In genomic region chr3:113226491-113226890, GRCh38 we compare ENCODE assay signal across 17 cellular contexts. TPM values are rescaled to one million over a fixed set of nuclear protein-coding genes. Genes with fewer than 3 reads are reported as not detected.
A peak's percentile ranks its signal among the peaks of the same experiment; 100 is the strongest.
DNase-seq lines count a peak whose midpoint lies in the region; ATAC-seq and TF ChIP-seq lines count a peak whose summit lies in the region.
"Had no signal": no experiment of that assay in that cellular context is flagged by ENCODE, and none has a peak within 500 bp of the region (broad histone marks: within the 10 kb centered on the region; RNA-seq: fewer than 3 reads in every experiment).

No MANE protein-coding gene starts in this region.

- ATAC-seq in HG03095 (IDR thresholded peaks at IDR 0.05; ENCODE audit: unreplicated experiment) = no peak
- no peak for ATAC-seq in omental fat pad (ENCODE audit: low FRiP score)
- ATAC-seq: GM23338, HepG2 had no signal

- WGBS in esophagus muscularis mucosa = 90% methylated on average over 3 of the region's 3 CpGs

- H3K9me3 Mint-ChIP-seq in nephron progenitor cell = no peaks in the 10 kb centered on the region
- H3K9me3 Mint-ChIP-seq: CD4-positive, alpha-beta T cell; GM23338; IgD-negative memory B cell had no signal

- in situ Hi-C loops in astrocyte of the cerebellum (cut with HindIII; ENCODE audit: low sequenced_read_pairs) (no loop called here), G401 (cut with HindIII; ENCODE audit: low sequenced_read_pairs) (no loop called here)

- peak; percentile 44 for DNase-seq in astrocyte of the cerebellum (ENCODE audit: low read depth)
- no peak for DNase-seq in esophagus muscularis mucosa (ENCODE audit: extremely low spot score)
- no peak for DNase-seq in nephron progenitor cell
- DNase-seq in uterus = no peak
- no peak for DNase-seq in G401 (ENCODE audit: low spot score)
- DNase-seq in omental fat pad (ENCODE audit: low spot score) = no peak
- DNase-seq: Caco-2; CD4-positive, alpha-beta T cell; DMS79; GF-D8; H7; KBM-7 had no signal

- H3K27me3 Mint-ChIP-seq in nephron progenitor cell (ENCODE audit: low read depth, poor library complexity) = no peaks in the 10 kb centered on the region

- peak overlapping the region; percentile 73 for H3K27ac Mint-ChIP-seq in nephron progenitor cell
- H3K27ac Mint-ChIP-seq: CD4-positive, alpha-beta T cell; GM23338; IgD-negative memory B cell had no signal

- TF ChIP-seq POLR2A in esophagus muscularis mucosa (IDR thresholded peaks at IDR 0.05; ENCODE audit: low read depth) = no peak
- no peak for TF ChIP-seq POLR2A in uterus (IDR thresholded peaks at IDR 0.05)

- H3K4me3 Mint-ChIP-seq in nephron progenitor cell = no peak overlapping the region
- H3K4me3 Mint-ChIP-seq: CD4-positive, alpha-beta T cell; GM23338; IgD-negative memory B cell had no signal

- H3K9me3 ChIP-seq in esophagus muscularis mucosa (no peaks in the 10 kb centered on the region), uterus (no peaks in the 10 kb centered on the region)
- H3K9me3 ChIP-seq: Caco-2 had no signal

- TF ChIP-seq EP300 in esophagus muscularis mucosa (IDR thresholded peaks at IDR 0.05) = no peak

- intact Hi-C loops in esophagus muscularis mucosa (cut with DNase I) = no loop called here
- intact Hi-C loops in uterus (cut with DNase I; ENCODE audit: low total_unique reads) = no loop called here

- H3K36me3 ChIP-seq in esophagus muscularis mucosa (peaks cover 0 to 18% (median 3%) of the 10 kb centered on the region in 4 donors), uterus (no peaks in the 10 kb centered on the region)

- H3K4me3 ChIP-seq in astrocyte of the cerebellum (ENCODE audit: low read depth, low read length) = no peak overlapping the region
- no peak overlapping the region for H3K4me3 ChIP-seq in esophagus muscularis mucosa
- H3K4me3 ChIP-seq in uterus = no peak overlapping the region
- H3K4me3 ChIP-seq: GM23338 had no signal

- H3K27ac ChIP-seq in esophagus muscularis mucosa (replicated peaks in 1 of 4) = peak overlapping the region in 3 of 4 donors; percentile 14 to 34 (median 17)
- H3K27ac ChIP-seq in uterus = peak overlapping the region; percentile 27 to 34
- H3K27ac ChIP-seq: C4-2B had no signal

- H3K27me3 ChIP-seq in esophagus muscularis mucosa (no peaks in the 10 kb centered on the region), uterus (no peaks in the 10 kb centered on the region)

- TF ChIP-seq CTCF in astrocyte of the cerebellum (IDR thresholded peaks at IDR 0.05; ENCODE audit: low read depth, low read length, missing control alignments) (no peak), esophagus muscularis mucosa (IDR thresholded peaks at IDR 0.05) (no peak), nephron progenitor cell (IDR thresholded peaks at IDR 0.05) (no peak), uterus (IDR thresholded peaks at IDR 0.05) (no peak), omental fat pad (IDR thresholded peaks at IDR 0.05) (no peak)

- H3K4me1 ChIP-seq in esophagus muscularis mucosa (peaks cover 7 to 93% (median 78%) of the 10 kb centered on the region in 4 donors), uterus (peaks cover 9 to 16% of the 10 kb centered on the region in 2 donors)
- H3K4me1 ChIP-seq: Caco-2 had no signal

- H3K4me1 Mint-ChIP-seq in nephron progenitor cell = peaks cover 91% of the 10 kb centered on the region

- peaks cover 81% of the 10 kb centered on the region for H3K36me3 Mint-ChIP-seq in nephron progenitor cell (ENCODE audit: low read depth)
- H3K36me3 Mint-ChIP-seq: IgD-negative memory B cell had no signal

RNA-seq across cellular contexts. Expression of gene BOC, which starts 15.1 kb away (rescaled TPM):
- total RNA-seq in esophagus muscularis mucosa (100 to 1,000 TPM in 1 of 4 donors, 10 to 100 TPM in 3; 87.2 to 119 (median 90.8) TPM), uterus (100 to 1,000 TPM; 103 to 169 (median 105) TPM), omental fat pad (100 to 1,000 TPM in 1 of 4 donors, 10 to 100 TPM in 3; 28.1 to 103 (median 54.0) TPM)
- not detected in 2 replicates for total RNA-seq in G401 (2014; rRNA removed; shearing (Covaris generic))
- total RNA-seq: CD4-positive, alpha-beta T cell; HepG2 had no signal

Comparison
In these comparisons a context has a peak if more than half of its experiments do, and no peak if none do; other contexts are left out.
1. RNA of gene BOC, which starts 15.1 kb away (total RNA-seq): 103 to 169 TPM in uterus, 87.2 to 119 TPM in esophagus muscularis mucosa and 28.1 to 103 TPM in omental fat pad; not detected in G401; every median in the first group is over 10 times any median in the second.